Comparison of ENCODE assay signal across 30 cellular contexts in the genomic region with DNA sequence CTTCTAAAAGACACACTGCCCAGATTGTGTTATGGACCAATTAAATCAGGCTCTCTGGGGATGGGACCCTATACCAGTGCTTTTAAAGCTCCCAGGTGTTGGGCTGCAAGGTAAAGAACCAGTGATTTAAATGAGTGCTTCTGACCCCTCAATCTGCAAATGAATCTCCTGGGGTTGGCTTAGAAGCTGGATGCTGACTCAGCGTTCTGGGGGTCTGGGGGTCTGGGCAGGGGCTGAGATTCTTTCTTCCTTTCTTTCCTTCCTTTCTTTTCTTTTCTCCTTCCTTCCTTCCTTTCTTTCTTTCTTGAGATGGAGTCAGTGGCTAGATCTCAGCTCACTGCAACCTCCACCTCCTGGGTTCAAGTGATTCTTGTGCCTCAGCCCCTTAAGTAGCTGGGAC. TPM values are rescaled to one million over a fixed set of nuclear protein-coding genes. Genes with fewer than 3 reads are reported as not detected.
DNase-seq lines count a peak whose midpoint lies in the region; ATAC-seq, FAIRE-seq and TF ChIP-seq lines count a peak whose summit lies in the region.
"Had no signal": no experiment of that assay in that cellular context is flagged by ENCODE, and none has a peak within 500 bp of the region (broad histone marks: within the 10 kb centered on the region; RNA-seq: fewer than 3 reads in every experiment).

No MANE protein-coding gene starts in this region.

- H4K91ac ChIP-seq in IMR-90 (ENCODE audit: insufficient read depth, low read depth, low read length), result no peak overlapping the region

- no peak overlapping the region for H4K8ac ChIP-seq in IMR-90 (ENCODE audit: low read depth in 2 of 2, low read length in 2 of 2)

- CTCF ChIA-PET in IMR-90 (lab: Yijun Ruan, JAX), result no interaction called here

- H3K4me3 Mint-ChIP-seq in T-helper 1 cell treated with Interleukin-12 subunit alpha and Interleukin-12 subunit beta and Interleukin-4 antibody, amounts not matched to agents 30 μg/mL and 1 μg/mL, for 36 hours, result no peak overlapping the region
- no peak overlapping the region for H3K4me3 Mint-ChIP-seq in dendritic cell treated with granulocyte-macrophage colony-stimulating factor and Interleukin-4, amounts not matched to agents 40 ng/mL and 50 ng/mL, for 4 days
- H3K4me3 Mint-ChIP-seq in stimulated activated effector memory CD8-positive, alpha-beta T cell treated with anti-CD3 and anti-CD28 coated beads, Interleukin-12 subunit alpha, Interleukin-12 subunit beta, amount 100 ng/mL, for 72 hours, result no peak overlapping the region
- H3K4me3 Mint-ChIP-seq: CD4-positive, alpha-beta T cell had no signal

- POLR2A ChIA-PET in IMR-90 (lab: Charles Lee; ENCODE audit: unreplicated experiment), result no interaction called here

- FAIRE-seq in pancreas (lab: Jason Lieb, UNC), result no peak

- H3K36me3 Mint-ChIP-seq in T-helper 1 cell treated with Interleukin-12 subunit alpha and Interleukin-12 subunit beta and Interleukin-4 antibody, amounts not matched to agents 30 μg/mL and 1 μg/mL, for 36 hours (ENCODE audit: low read depth), result no peaks in the 10 kb centered on the region
- H3K36me3 Mint-ChIP-seq in dendritic cell treated with granulocyte-macrophage colony-stimulating factor and Interleukin-4, amounts not matched to agents 40 ng/mL and 50 ng/mL, for 4 days (ENCODE audit: low read depth), result no peaks in the 10 kb centered on the region
- H3K36me3 Mint-ChIP-seq in stimulated activated effector memory CD8-positive, alpha-beta T cell treated with anti-CD3 and anti-CD28 coated beads, Interleukin-12 subunit alpha, Interleukin-12 subunit beta, amount 100 ng/mL, for 72 hours, result no peaks in the 10 kb centered on the region

- no peak for TF ChIP-seq RAD21 in IMR-90 (IDR thresholded peaks at IDR 0.05; ENCODE audit: low read length)

- no CpG with 5 or more reads among the region's 1 CpG for WGBS in IMR-90 (ENCODE audit: extremely low coverage in 2 of 2, insufficient read length in 1 of 2), 2 experiments
- 23 to 50% methylated on average over 1 of the region's 1 CpG for WGBS in pancreas, 2 donors

- no peak overlapping the region for H3K9ac ChIP-seq in IMR-90 (ENCODE audit: low read depth, low read length)

- TF ChIP-seq POLR2A in IMR-90 (IDR thresholded peaks at IDR 0.05; ENCODE audit: low read depth, low read length), result no peak

- DNase-seq in T-helper 1 cell (no peak), IMR-90 (no peak), posterior vena cava (ENCODE audit: low spot score) (no peak), pancreas (no peak)
- no peak for DNase-seq in stimulated activated effector memory CD8-positive, alpha-beta T cell treated with anti-CD3 and anti-CD28 coated beads, Interleukin-12 subunit alpha, Interleukin-12 subunit beta, amount 100 ng/mL, for 72 hours (ENCODE audit: low spot score in 2 of 2)
- no peak for DNase-seq in stimulated activated CD8-positive, alpha-beta memory T cell treated with anti-CD3 and anti-CD28 coated beads, Interleukin-4, amount 100 ng/mL, for 48 hours
- DNase-seq: ACHN; CD4-positive, alpha-beta T cell; DMS53; GOT3; HCEC 1CT; NCI-H1105 treated with DMSO at 0.1 percent for 48 hours; NCI-H146; NCI-H1930; NCI-H446; NCI-H526; NCI-H82; NK-92 treated with Interleukin-12 subunit alpha and Interleukin-12 subunit beta, amount 100 ng/mL, for 24 hours; PC-9; SHP77 had no signal

- dilution Hi-C loops in IMR-90 (cut with HindIII; ENCODE audit: low sequenced_read_pairs, unreplicated experiment), result no loop called here

- H2AK5ac ChIP-seq in IMR-90 (ENCODE audit: low read depth, low read length), result no peak overlapping the region

- H2AFZ ChIP-seq in IMR-90 (replicated peaks; ENCODE audit: low read length, poor library complexity), result no peak overlapping the region
- H2AFZ ChIP-seq: PC-9 had no signal

- H3K14ac ChIP-seq in IMR-90 (replicated peaks; ENCODE audit: low read depth, low read length), result no peak overlapping the region

- H3K4me3 ChIP-seq in IMR-90 (ENCODE audit: insufficient read depth, low read depth, low read length) (no peak overlapping the region), pancreas (no peak overlapping the region)
- H3K4me3 ChIP-seq: PC-9 had no signal

- H3K36me3 ChIP-seq in IMR-90 (ENCODE audit: control insufficient read depth, insufficient read depth, low read length) (no peaks in the 10 kb centered on the region), pancreas (no peaks in the 10 kb centered on the region)

- H2BK120ac ChIP-seq in IMR-90 (ENCODE audit: low read depth, low read length), result no peak overlapping the region

- H3K23ac ChIP-seq in IMR-90 (ENCODE audit: low read depth, low read length), result no peak overlapping the region

- H3K56ac ChIP-seq in IMR-90 (ENCODE audit: extremely low read depth, insufficient read depth, low read length), result no peak overlapping the region

- no peaks in the 10 kb centered on the region for H3K9me1 ChIP-seq in IMR-90 (ENCODE audit: insufficient read depth, low read length)

- TF ChIP-seq CTCF in IMR-90 (conservative IDR thresholded peaks at IDR 0.05; ENCODE audit: low read depth, low read length) (no peak), pancreas (IDR thresholded peaks at IDR 0.05) (no peak)

- H3K27ac ChIP-seq in IMR-90 (ENCODE audit: insufficient read depth, low read length), result no peak overlapping the region
- no peak overlapping the region for H3K27ac ChIP-seq in pancreas
- H3K27ac ChIP-seq: 22Rv1, HL-60, PC-9, RWPE1 had no signal

- peak overlapping the region; percentile 27 for H3K27ac Mint-ChIP-seq in T-helper 1 cell treated with Interleukin-12 subunit alpha and Interleukin-12 subunit beta and Interleukin-4 antibody, amounts not matched to agents 30 μg/mL and 1 μg/mL, for 36 hours
- peak overlapping the region; percentile 75 for H3K27ac Mint-ChIP-seq in dendritic cell treated with granulocyte-macrophage colony-stimulating factor and Interleukin-4, amounts not matched to agents 40 ng/mL and 50 ng/mL, for 4 days
- H3K27ac Mint-ChIP-seq in stimulated activated effector memory CD8-positive, alpha-beta T cell treated with anti-CD3 and anti-CD28 coated beads, Interleukin-12 subunit alpha, Interleukin-12 subunit beta, amount 100 ng/mL, for 72 hours, result peak overlapping the region; percentile 40
- H3K27ac Mint-ChIP-seq: CD4-positive, alpha-beta T cell had no signal

- no peak overlapping the region for H3K4me2 ChIP-seq in IMR-90 (ENCODE audit: low read depth, low read length)
- H3K4me2 ChIP-seq: PC-9 had no signal

- H2BK15ac ChIP-seq in IMR-90 (ENCODE audit: low read depth, low read length), result no peak overlapping the region

- H3K4ac ChIP-seq in IMR-90 (ENCODE audit: low read depth, low read length), result no peak overlapping the region

- H3K27me3 ChIP-seq in IMR-90 (ENCODE audit: control insufficient read depth, insufficient read depth, low read length), result peaks cover 29% of the 10 kb centered on the region
- H3K27me3 ChIP-seq in pancreas, result no peaks in the 10 kb centered on the region

- in situ Hi-C loops in IMR-90 (cut with MboI; ENCODE audit: low sequenced_read_pairs), result no loop called here

- intact Hi-C loops in IMR-90 (cut with micrococcal nuclease) (no loop called here), posterior vena cava (cut with DNase I) (loop anchor here in 1 of 2 donors (10.0 kb wide), 1 partner anchor 76 kb away; the partner anchor contains the start of gene NUBP1), pancreas (cut with DNase I) (no loop called here)
- intact Hi-C loops in dendritic cell treated with granulocyte-macrophage colony-stimulating factor and Interleukin-4, amounts not matched to agents 40 ng/mL and 50 ng/mL, for 4 days (cut with micrococcal nuclease), result no loop called here

- H2AK9ac ChIP-seq in IMR-90 (replicated peaks; ENCODE audit: low read depth, low read length, poor library complexity), result no peak overlapping the region

- no TSS peak for BruUV-seq in IMR-90 (replicated peaks; lab: Mats Ljungman, UMichigan)

- H3K9me3 Mint-ChIP-seq in T-helper 1 cell treated with Interleukin-12 subunit alpha and Interleukin-12 subunit beta and Interleukin-4 antibody, amounts not matched to agents 30 μg/mL and 1 μg/mL, for 36 hours, result no peaks in the 10 kb centered on the region
- no peaks in the 10 kb centered on the region for H3K9me3 Mint-ChIP-seq in dendritic cell treated with granulocyte-macrophage colony-stimulating factor and Interleukin-4, amounts not matched to agents 40 ng/mL and 50 ng/mL, for 4 days
- no peaks in the 10 kb centered on the region for H3K9me3 Mint-ChIP-seq in stimulated activated effector memory CD8-positive, alpha-beta T cell treated with anti-CD3 and anti-CD28 coated beads, Interleukin-12 subunit alpha, Interleukin-12 subunit beta, amount 100 ng/mL, for 72 hours
- H3K9me3 Mint-ChIP-seq: CD4-positive, alpha-beta T cell had no signal

- H3K27me3 Mint-ChIP-seq in T-helper 1 cell treated with Interleukin-12 subunit alpha and Interleukin-12 subunit beta and Interleukin-4 antibody, amounts not matched to agents 30 μg/mL and 1 μg/mL, for 36 hours (ENCODE audit: low read depth), result peaks cover 5% of the 10 kb centered on the region
- H3K27me3 Mint-ChIP-seq in dendritic cell treated with granulocyte-macrophage colony-stimulating factor and Interleukin-4, amounts not matched to agents 40 ng/mL and 50 ng/mL, for 4 days, result peaks cover 15% of the 10 kb centered on the region

- H3K79me1 ChIP-seq in IMR-90 (ENCODE audit: low read depth in 1 of 2, low read length in 2 of 2), result no peaks in the 10 kb centered on the region

- peaks cover 8% of the 10 kb centered on the region for H3K4me1 Mint-ChIP-seq in T-helper 1 cell treated with Interleukin-12 subunit alpha and Interleukin-12 subunit beta and Interleukin-4 antibody, amounts not matched to agents 30 μg/mL and 1 μg/mL, for 36 hours (ENCODE audit: low read depth)
- peaks cover 64% of the 10 kb centered on the region for H3K4me1 Mint-ChIP-seq in dendritic cell treated with granulocyte-macrophage colony-stimulating factor and Interleukin-4, amounts not matched to agents 40 ng/mL and 50 ng/mL, for 4 days (ENCODE audit: low read depth)
- peaks cover 13% of the 10 kb centered on the region for H3K4me1 Mint-ChIP-seq in stimulated activated effector memory CD8-positive, alpha-beta T cell treated with anti-CD3 and anti-CD28 coated beads, Interleukin-12 subunit alpha, Interleukin-12 subunit beta, amount 100 ng/mL, for 72 hours

- ATAC-seq in IMR-90 (ENCODE audit: low read depth) (no peak), pancreas (no peak)
- no peak for ATAC-seq in stimulated activated effector memory CD8-positive, alpha-beta T cell treated with anti-CD3 and anti-CD28 coated beads, Interleukin-12 subunit alpha, Interleukin-12 subunit beta, amount 100 ng/mL, for 72 hours

- no peaks in the 10 kb centered on the region for H4K20me1 ChIP-seq in IMR-90 (ENCODE audit: insufficient read depth, low read length)

- no peak overlapping the region for H2BK20ac ChIP-seq in IMR-90 (ENCODE audit: low read depth, low read length)

- no peak overlapping the region for H3K18ac ChIP-seq in IMR-90 (ENCODE audit: low read depth, low read length)

- H3K4me1 ChIP-seq in IMR-90 (ENCODE audit: control insufficient read depth, insufficient read depth, low read length), result no peaks in the 10 kb centered on the region
- peaks cover 8 to 22% (median 19%) of the 10 kb centered on the region in 3 donors for H3K4me1 ChIP-seq in pancreas

- H3K9me3 ChIP-seq in IMR-90 (ENCODE audit: control insufficient read depth, insufficient read depth, low read length) (no peaks in the 10 kb centered on the region), pancreas (no peaks in the 10 kb centered on the region)

- H2BK5ac ChIP-seq in IMR-90 (ENCODE audit: low read depth, low read length, poor library complexity, severe bottlenecking), result no peak overlapping the region

- H4K5ac ChIP-seq in IMR-90 (ENCODE audit: low read depth, low read length), result no peak overlapping the region

RNA-seq across cellular contexts. Expression of gene TVP23A, which starts 2.0 kb away (rescaled TPM):
- not detected in 2 replicates for total RNA-seq in IMR-90 (2012; rRNA removed)
- not detected in 2 replicates for polyA plus RNA-seq in IMR-90 (2012; rRNA removed)
- polyA plus RNA-seq in IMR-90 (2012; cell fraction: cytosol; rRNA removed), result not detected in 2 replicates
- polyA plus RNA-seq in IMR-90 (2012; cell fraction: nucleus; rRNA removed; ENCODE audit: low replicate concordance), result not detected in 2 replicates
- total RNA-seq in posterior vena cava, result 1 to 10 TPM; 2.1 to 3.7 TPM
- under 1 TPM in 3 of 6 donors, not detected in 3; 0.08 to 0.18 (median 0.16) TPM for total RNA-seq in pancreas
- under 1 TPM; 0.05 to 0.34 TPM for polyA plus RNA-seq in pancreas
- total RNA-seq: CD4-positive, alpha-beta T cell; Daoy; G401; LHCN-M2; MCF 10A; PC-9 had no signal
- polyA plus RNA-seq: BJ had no signal

RNA-seq across cellular contexts. Expression of gene CIITA, which starts 56.5 kb away (rescaled TPM):
- total RNA-seq in IMR-90 (2012; rRNA removed) (not detected in 2 replicates), posterior vena cava (10 to 100 TPM; 10.0 to 11.9 TPM), pancreas (10 to 100 TPM in 2 of 6 donors, 1 to 10 TPM in 4; 1.8 to 39.7 (median 3.7) TPM)
- polyA plus RNA-seq in IMR-90 (2012; rRNA removed) (0.04 and 0.10 TPM in 2 replicates), pancreas (1 to 10 TPM; 6.5 to 8.6 TPM)
- polyA plus RNA-seq in IMR-90 (2012; cell fraction: cytosol; rRNA removed), result 0.03 and 0.11 TPM in 2 replicates
- 0.29 and 0.36 TPM in 2 replicates for polyA plus RNA-seq in IMR-90 (2012; cell fraction: nucleus; rRNA removed; ENCODE audit: low replicate concordance)
- total RNA-seq: Daoy, G401, MCF 10A had no signal
- polyA plus RNA-seq: BJ had no signal
